In the genomic region with DNA sequence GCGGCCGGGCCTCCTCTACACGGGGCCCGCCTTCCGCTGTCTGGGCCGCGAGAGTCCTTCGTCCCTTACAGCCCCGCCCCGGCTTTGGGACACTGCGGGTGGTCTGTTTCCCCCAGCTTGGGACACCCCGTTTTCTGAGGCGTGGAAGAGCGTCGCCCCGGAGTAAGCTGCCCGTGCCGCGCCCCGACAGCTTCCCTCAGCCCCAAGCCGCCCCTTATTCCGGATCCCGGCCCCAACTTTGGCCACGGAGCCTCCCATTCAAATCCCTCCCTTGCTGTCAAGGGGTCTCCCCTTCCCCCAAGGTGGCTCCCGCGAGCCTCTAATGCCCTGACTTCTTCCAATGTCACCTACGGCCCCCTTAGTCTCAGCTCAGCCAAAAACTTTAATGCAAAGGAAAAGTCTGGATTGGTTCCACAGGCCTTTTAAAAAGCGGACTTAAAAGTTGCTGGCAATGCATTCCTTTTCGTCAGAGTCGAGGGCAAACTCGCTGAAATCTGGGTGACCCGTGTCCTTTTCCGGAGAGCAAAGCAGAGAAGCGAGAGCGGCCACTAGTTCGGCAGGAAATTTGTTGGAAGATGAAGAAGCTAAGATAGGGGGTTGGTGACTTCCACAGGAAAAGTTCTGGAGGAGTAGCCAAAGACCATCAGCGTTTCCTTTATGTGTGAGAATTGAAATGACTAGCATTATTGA, we compare ENCODE assay signal across 8 cellular contexts. TPM values are rescaled to one million over a fixed set of nuclear protein-coding genes. Genes with fewer than 3 reads are reported as not detected.
DNase-seq lines count a peak whose midpoint lies in the region; ATAC-seq, FAIRE-seq and TF ChIP-seq lines count a peak whose summit lies in the region.

No MANE protein-coding gene starts in this region.

- WGBS in GM12878 (ENCODE audit: insufficient coverage, insufficient replicate concordance, low lambda C conversion rate, missing lambda C conversion rate), result 3% methylated on average over 27 of the region's 37 CpGs
- WGBS in spleen, 5 donors, result 1 to 2% (median 1%) methylated on average over 17 to 37 of the region's 37 CpGs

- no peaks in the 10 kb centered on the region for H4K20me1 ChIP-seq in KMS-11 (ENCODE audit: insufficient read depth)
- no peaks in the 10 kb centered on the region for H4K20me1 ChIP-seq in GM12878 (ENCODE audit: control insufficient read depth, insufficient read depth)

- no TSS peak for BruUV-seq in GM12878 (replicated peaks; lab: Mats Ljungman, UMichigan)

- H3K27ac ChIP-seq in KMS-11, result peak overlapping the region; percentile 90
- H3K27ac ChIP-seq in GM12878 (ENCODE audit: control insufficient read depth, insufficient read depth), result peak overlapping the region; percentile 96
- peak overlapping the region; percentile 93 to 100 (median 99) for H3K27ac ChIP-seq in spleen

- CTCF ChIA-PET in GM10248 (lab: Yijun Ruan, JAX), result interaction anchor here (0.8 to 3.0 kb wide), 4 partner anchors 12 to 149 kb away, joined by 3 to 17 read pairs (median 4); no protein-coding TSS in a partner anchor
- CTCF ChIA-PET in GM12878 (lab: Yijun Ruan, JAX), result interaction anchor here (0.6 to 2.2 kb wide), 10 partner anchors 11 to 157 kb away, joined by 3 to 11 read pairs (median 3); no protein-coding TSS in a partner anchor

- intact Hi-C loops in GM12878 (cut with micrococcal nuclease; ENCODE audit: unreplicated experiment), result loop anchor here (2.0 to 10.0 kb wide), 3 partner anchors 51 to 284 kb away; partner anchors contain the start of gene ABL1
- intact Hi-C loops in spleen (cut with DNase I; ENCODE audit: low total_unique reads), result no loop called here

- no peak for FAIRE-seq in GM12878 (lab: Jason Lieb, UNC)

- no peak for TF ChIP-seq RAD21 in GM12878 (IDR thresholded peaks at IDR 0.05; ENCODE audit: insufficient read depth, low read depth, low read length)

- no peak for TF ChIP-seq POLR2A in GM12878 (IDR thresholded peaks at IDR 0.05; ENCODE audit: low read depth, low read length)
- TF ChIP-seq POLR2A in spleen (IDR thresholded peaks at IDR 0.05), result no peak

- TF ChIP-seq CTCF in GM10248 (IDR thresholded peaks at IDR 0.05; ENCODE audit: control extremely low read depth, extremely low read depth, low read depth, missing control alignments) (no peak), KMS-11 (conservative IDR thresholded peaks at IDR 0.05; ENCODE audit: low read depth, low read length) (no peak), GM12878 (IDR thresholded peaks at IDR 0.05 in 2 of 3, conservative IDR thresholded peaks at IDR 0.05 in 1 of 3; ENCODE audit: control insufficient read depth in 2 of 3, extremely low read depth in 1 of 3, insufficient read depth in 1 of 3, low read depth in 3 of 3, low read length in 3 of 3) (0 out of 6 replicates have a peak, but pooled peaks of 1 of the 3 experiments have one; percentile 1), spleen (IDR thresholded peaks at IDR 0.05 in 8 of 11, conservative IDR thresholded peaks at IDR 0.05 in 3 of 11) (no peak)

- H3K4me2 ChIP-seq in KMS-11 (peak overlapping the region; percentile 99), GM12878 (ENCODE audit: control insufficient read depth, insufficient read depth) (peak overlapping the region; percentile 78)

- no peaks in the 10 kb centered on the region for H3K36me3 ChIP-seq in KMS-11 (ENCODE audit: insufficient read depth)
- no peaks in the 10 kb centered on the region for H3K36me3 ChIP-seq in GM12878 (ENCODE audit: control insufficient read depth in 2 of 2, insufficient read depth in 2 of 2, low read length in 1 of 2)
- no peaks in the 10 kb centered on the region for H3K36me3 ChIP-seq in spleen

- no peak for TF ChIP-seq EP300 in GM12878 (IDR thresholded peaks at IDR 0.05; ENCODE audit: borderline replicate concordance in 1 of 2, control insufficient read depth in 1 of 2, low read depth in 2 of 2, low read length in 2 of 2)

- POLR2A ChIA-PET in GM10248 (lab: Yijun Ruan, JAX) (no interaction called here), GM12878 (lab: Charles Lee) (interaction anchor here (0.7 to 1.4 kb wide), 2 partner anchors 10 to 20 kb away, joined by 5 read pairs; partner anchors contain the start of gene EXOSC2)

- H3K4me1 ChIP-seq in KMS-11 (ENCODE audit: low read depth, poor library complexity, severe bottlenecking) (peaks cover 23% of the 10 kb centered on the region), GM12878 (ENCODE audit: control insufficient read depth, insufficient read depth, low read length) (no peaks in the 10 kb centered on the region), spleen (peaks cover 22 to 64% (median 51%) of the 10 kb centered on the region in 6 donors)

- peak; percentile 6 for ATAC-seq in GM12878

- SMC1A ChIA-PET in GM12878 (lab: Charles Lee; ENCODE audit: uncharacterized antibody, unreplicated experiment), result interaction anchor here (0.7 to 2.6 kb wide), 3 partner anchors 18 to 153 kb away, joined by 3 to 10 read pairs (median 3); no protein-coding TSS in a partner anchor

- peak overlapping the region; percentile 88 for H2AFZ ChIP-seq in KMS-11 (ENCODE audit: low read depth)
- peak overlapping the region; percentile 88 for H2AFZ ChIP-seq in GM12878 (ENCODE audit: control insufficient read depth, low read depth, low read length)

- in situ Hi-C loops in GM12878 (cut with MboI), result no loop called here

- H3K9me3 ChIP-seq in GM12878 (replicated peaks; ENCODE audit: control insufficient read depth, insufficient read depth, low read length), result no peaks in the 10 kb centered on the region
- no peaks in the 10 kb centered on the region for H3K9me3 ChIP-seq in spleen

- H3K79me2 ChIP-seq in KMS-11 (ENCODE audit: insufficient read depth, low read depth) (peaks cover 18% of the 10 kb centered on the region), GM12878 (ENCODE audit: control insufficient read depth, insufficient read depth, low read length) (peaks cover 39% of the 10 kb centered on the region)

- DNase-seq in GM10248 (ENCODE audit: extremely low spot score) (peak; percentile 35), GM12878 (ENCODE audit: low read depth, low spot score) (no peak), inferior parietal cortex (ENCODE audit: extremely low spot score) (peak; percentile 24), spleen (no peak), NCI-H510A (lab: John Stamatoyannopoulos, UW) (no peak), middle frontal gyrus (ENCODE audit: extremely low spot score, low spot score) (no peak)
- DNase-seq in activated CD4-positive, CD25-positive, alpha-beta regulatory T cell (lab: John Stamatoyannopoulos, UW), result no peak

- RAD21 ChIA-PET in GM12878 (lab: Charles Lee; ENCODE audit: unreplicated experiment), result interaction anchor here (0.9 to 1.3 kb wide), 2 partner anchors 53 to 55 kb away, joined by 3 read pairs; no protein-coding TSS in a partner anchor

- peak overlapping the region; percentile 91 for H3K9ac ChIP-seq in KMS-11
- H3K9ac ChIP-seq in GM12878 (ENCODE audit: control insufficient read depth, insufficient read depth, low read length), result peak overlapping the region; percentile 92

- H3K4me3 ChIP-seq in KMS-11 (IDR thresholded peaks at IDR 0.05; ENCODE audit: insufficient read depth, low read depth, low read length), result no peak overlapping the region
- peak overlapping the region; percentile 98 for H3K4me3 ChIP-seq in GM12878
- H3K4me3 ChIP-seq in spleen, result peak overlapping the region; percentile 73 to 95 (median 86)

- H3K27me3 ChIP-seq in KMS-11 (ENCODE audit: insufficient read depth, low read depth) (no peaks in the 10 kb centered on the region), GM12878 (replicated peaks in 1 of 2; ENCODE audit: control insufficient read depth in 2 of 2, insufficient read depth in 2 of 2, low read length in 1 of 2) (no peaks in the 10 kb centered on the region), spleen (replicated peaks in 1 of 7) (no peaks in the 10 kb centered on the region)

TF ChIP-seq in GM12878, 131 proteins besides CTCF, POLR2A, EP300 and RAD21 (continues in another document):
- 0 out of 2 replicates have a peak, but pooled peaks have one; percentile 28 for TF ChIP-seq SIN3A (IDR thresholded peaks at IDR 0.05; ENCODE audit: low read depth, low read length)

RNA-seq across cellular contexts. Expression of gene EXOSC2, which starts 19.9 kb away (rescaled TPM):
- 67.3 and 73.2 TPM in 2 replicates for total RNA-seq in GM12878 (2013; cell fraction: nucleolus; rRNA removed)
- total RNA-seq in GM12878 (2014; rRNA removed) (39.3 and 42.9 TPM in 2 replicates), GM12878 (2014; rRNA removed; fragmentation: Illumina TruSeq; extraction: Trizol) (51.7 and 55.0 TPM in 2 replicates), GM12878 (2021) (45.6 and 53.2 TPM in 2 replicates), spleen (10 to 100 TPM; 23.8 to 34.6 (median 26.1) TPM)
- polyA plus RNA-seq in GM12878 (2011; ENCODE audit: low read depth), result 26.7 TPM
- polyA plus RNA-seq in GM12878 (2011; rRNA removed) (47.3 and 54.1 TPM in 2 replicates), GM12878 (2014; fragmentation: Illumina TruSeq; extraction: Trizol) (52.0 and 64.1 TPM in 2 replicates), GM12878 (2014; fragmentation: Nextera tagmentation; extraction: Ambion mirVana) (10 to 100 TPM; 26.3 to 48.8 TPM), GM12878 (2014; rRNA removed) (41.6 and 42.6 TPM in 2 replicates), GM12878 (2016; fragmentation: Nextera tagmentation; extraction: Ambion mirVana) (10 to 100 TPM; 46.6 to 51.7 TPM), spleen (10 to 100 TPM; 16.9 to 22.8 (median 17.2) TPM)
- 40.4 and 42.3 TPM in 2 replicates for polyA plus RNA-seq in GM12878 (2011; cell fraction: cytosol; rRNA removed)
- 37.6 and 43.1 TPM in 2 replicates for polyA plus RNA-seq in GM12878 (2011; cell fraction: nucleus; rRNA removed)
- polyA plus RNA-seq in GM12878 (2012), result 23.0 and 23.9 TPM in 2 replicates
- polyA minus RNA-seq in GM12878 (2011; rRNA and poly(A)+ RNA removed), result 56.5 and 59.0 TPM in 2 replicates
- 11.1 and 20.9 TPM in 2 replicates for polyA minus RNA-seq in GM12878 (2011; cell fraction: cytosol; rRNA and poly(A)+ RNA removed)
- 17.5 and 31.8 TPM in 2 replicates for polyA minus RNA-seq in GM12878 (2011; cell fraction: nucleus; rRNA and poly(A)+ RNA removed)

RNA-seq across cellular contexts. Expression of gene PRDM12, which starts 49.0 kb away (rescaled TPM):
- total RNA-seq in GM12878 (2013; cell fraction: nucleolus; rRNA removed), result not detected in 2 replicates
- not detected in 2 replicates for total RNA-seq in GM12878 (2014; rRNA removed)
- not detected in 2 replicates for total RNA-seq in GM12878 (2014; rRNA removed; fragmentation: Illumina TruSeq; extraction: Trizol)
- total RNA-seq in GM12878 (2021), result not detected in 2 replicates
- not detected for polyA plus RNA-seq in GM12878 (2011; ENCODE audit: low read depth)
- polyA plus RNA-seq in GM12878 (2011; rRNA removed), result not detected in 2 replicates
- not detected in 2 replicates for polyA plus RNA-seq in GM12878 (2011; cell fraction: cytosol; rRNA removed)
- polyA plus RNA-seq in GM12878 (2011; cell fraction: nucleus; rRNA removed), result 0.04 TPM in 1 of 2 replicates, not detected in the other
- polyA plus RNA-seq in GM12878 (2012), result not detected in 2 replicates
- not detected in 2 replicates for polyA plus RNA-seq in GM12878 (2014; fragmentation: Illumina TruSeq; extraction: Trizol)
- polyA plus RNA-seq in GM12878 (2014; fragmentation: Nextera tagmentation; extraction: Ambion mirVana), result not detected
- polyA plus RNA-seq in GM12878 (2014; rRNA removed), result not detected in 2 replicates
- not detected for polyA plus RNA-seq in GM12878 (2016; fragmentation: Nextera tagmentation; extraction: Ambion mirVana)
- not detected in 2 replicates for polyA minus RNA-seq in GM12878 (2011; rRNA and poly(A)+ RNA removed)
- not detected in 2 replicates for polyA minus RNA-seq in GM12878 (2011; cell fraction: cytosol; rRNA and poly(A)+ RNA removed)
- not detected in 2 replicates for polyA minus RNA-seq in GM12878 (2011; cell fraction: nucleus; rRNA and poly(A)+ RNA removed)
- total RNA-seq in spleen, result not detected
- polyA plus RNA-seq in spleen, result under 1 TPM in 2 of 3 donors, not detected in 1; 0.06 to 0.07 TPM

Comparison
In these comparisons a context has a peak if more than half of its experiments do, and no peak if none do; other contexts are left out.
1. DNase-seq: peak in GM10248 (single experiment) and inferior parietal cortex (single experiment); none in GM12878 (single experiment), spleen (single experiment), NCI-H510A (single experiment), middle frontal gyrus (single experiment) and activated CD4-positive, CD25-positive, alpha-beta regulatory T cell (0 of 4).
2. Peak in every context shown above with its lines, with median percentiles within 50 percentile points of each other: H3K27ac ChIP-seq.